Comparison of ENCODE assay signal across 2 cellular contexts in the genomic region with DNA sequence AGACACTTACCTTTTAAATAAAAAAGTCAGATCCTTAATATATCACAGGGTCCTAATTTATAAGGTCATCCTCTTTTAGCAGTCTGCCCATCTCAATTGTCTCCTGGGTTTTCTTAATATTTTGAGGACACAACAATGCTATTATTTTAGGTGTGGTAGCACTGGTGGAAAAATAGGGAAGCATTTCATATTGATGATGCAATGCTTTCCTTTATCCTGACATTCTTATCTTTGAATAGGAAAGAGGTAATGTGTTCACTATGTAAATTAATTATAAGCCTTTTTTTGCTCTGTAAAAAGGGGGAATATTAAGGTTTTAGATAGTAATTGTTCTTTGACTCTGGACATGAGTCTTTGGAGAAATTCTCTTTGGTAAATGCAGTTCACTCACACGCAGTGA.
TF ChIP-seq lines count a peak whose summit lies in the region.

No MANE protein-coding gene starts in this region.

TF ChIP-seq in GM23338, 12 proteins besides CTCF, POLR2A, EP300 and RAD21 (continued from another document and continues in another):
- TF ChIP-seq, protein P1, sequence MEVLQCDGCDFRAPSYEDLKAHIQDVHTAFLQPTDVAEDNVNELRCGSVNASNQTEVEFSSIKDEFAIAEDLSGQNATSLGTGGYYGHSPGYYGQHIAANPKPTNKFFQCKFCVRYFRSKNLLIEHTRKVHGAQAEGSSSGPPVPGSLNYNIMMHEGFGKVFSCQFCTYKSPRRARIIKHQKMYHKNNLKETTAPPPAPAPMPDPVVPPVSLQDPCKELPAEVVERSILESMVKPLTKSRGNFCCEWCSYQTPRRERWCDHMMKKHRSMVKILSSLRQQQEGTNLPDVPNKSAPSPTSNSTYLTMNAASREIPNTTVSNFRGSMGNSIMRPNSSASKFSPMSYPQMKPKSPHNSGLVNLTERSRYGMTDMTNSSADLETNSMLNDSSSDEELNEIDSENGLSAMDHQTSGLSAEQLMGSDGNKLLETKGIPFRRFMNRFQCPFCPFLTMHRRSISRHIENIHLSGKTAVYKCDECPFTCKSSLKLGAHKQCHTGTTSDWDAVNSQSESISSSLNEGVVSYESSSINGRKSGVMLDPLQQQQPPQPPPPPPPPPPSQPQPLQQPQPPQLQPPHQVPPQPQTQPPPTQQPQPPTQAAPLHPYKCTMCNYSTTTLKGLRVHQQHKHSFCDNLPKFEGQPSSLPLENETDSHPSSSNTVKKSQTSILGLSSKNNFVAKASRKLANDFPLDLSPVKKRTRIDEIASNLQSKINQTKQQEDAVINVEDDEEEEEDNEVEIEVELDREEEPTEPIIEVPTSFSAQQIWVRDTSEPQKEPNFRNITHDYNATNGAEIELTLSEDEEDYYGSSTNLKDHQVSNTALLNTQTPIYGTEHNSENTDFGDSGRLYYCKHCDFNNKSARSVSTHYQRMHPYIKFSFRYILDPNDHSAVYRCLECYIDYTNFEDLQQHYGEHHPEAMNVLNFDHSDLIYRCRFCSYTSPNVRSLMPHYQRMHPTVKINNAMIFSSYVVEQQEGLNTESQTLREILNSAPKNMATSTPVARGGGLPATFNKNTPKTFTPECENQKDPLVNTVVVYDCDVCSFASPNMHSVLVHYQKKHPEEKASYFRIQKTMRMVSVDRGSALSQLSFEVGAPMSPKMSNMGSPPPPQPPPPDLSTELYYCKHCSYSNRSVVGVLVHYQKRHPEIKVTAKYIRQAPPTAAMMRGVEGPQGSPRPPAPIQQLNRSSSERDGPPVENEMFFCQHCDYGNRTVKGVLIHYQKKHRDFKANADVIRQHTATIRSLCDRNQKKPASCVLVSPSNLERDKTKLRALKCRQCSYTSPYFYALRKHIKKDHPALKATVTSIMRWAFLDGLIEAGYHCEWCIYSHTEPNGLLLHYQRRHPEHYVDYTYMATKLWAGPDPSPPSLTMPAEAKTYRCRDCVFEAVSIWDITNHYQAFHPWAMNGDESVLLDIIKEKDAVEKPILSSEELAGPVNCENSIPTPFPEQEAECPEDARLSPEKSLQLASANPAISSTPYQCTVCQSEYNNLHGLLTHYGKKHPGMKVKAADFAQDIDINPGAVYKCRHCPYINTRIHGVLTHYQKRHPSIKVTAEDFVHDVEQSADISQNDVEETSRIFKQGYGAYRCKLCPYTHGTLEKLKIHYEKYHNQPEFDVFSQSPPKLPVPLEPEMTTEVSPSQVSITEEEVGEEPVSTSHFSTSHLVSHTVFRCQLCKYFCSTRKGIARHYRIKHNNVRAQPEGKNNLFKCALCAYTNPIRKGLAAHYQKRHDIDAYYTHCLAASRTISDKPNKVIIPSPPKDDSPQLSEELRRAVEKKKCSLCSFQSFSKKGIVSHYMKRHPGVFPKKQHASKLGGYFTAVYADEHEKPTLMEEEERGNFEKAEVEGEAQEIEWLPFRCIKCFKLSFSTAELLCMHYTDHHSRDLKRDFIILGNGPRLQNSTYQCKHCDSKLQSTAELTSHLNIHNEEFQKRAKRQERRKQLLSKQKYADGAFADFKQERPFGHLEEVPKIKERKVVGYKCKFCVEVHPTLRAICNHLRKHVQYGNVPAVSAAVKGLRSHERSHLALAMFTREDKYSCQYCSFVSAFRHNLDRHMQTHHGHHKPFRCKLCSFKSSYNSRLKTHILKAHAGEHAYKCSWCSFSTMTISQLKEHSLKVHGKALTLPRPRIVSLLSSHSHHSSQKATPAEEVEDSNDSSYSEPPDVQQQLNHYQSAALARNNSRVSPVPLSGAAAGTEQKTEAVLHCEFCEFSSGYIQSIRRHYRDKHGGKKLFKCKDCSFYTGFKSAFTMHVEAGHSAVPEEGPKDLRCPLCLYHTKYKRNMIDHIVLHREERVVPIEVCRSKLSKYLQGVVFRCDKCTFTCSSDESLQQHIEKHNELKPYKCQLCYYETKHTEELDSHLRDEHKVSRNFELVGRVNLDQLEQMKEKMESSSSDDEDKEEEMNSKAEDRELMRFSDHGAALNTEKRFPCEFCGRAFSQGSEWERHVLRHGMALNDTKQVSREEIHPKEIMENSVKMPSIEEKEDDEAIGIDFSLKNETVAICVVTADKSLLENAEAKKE (CRISPR knock-in tag; IDR thresholded peaks at IDR 0.05), result no peak
- TF ChIP-seq EZH2 (IDR thresholded peaks at IDR 0.05; ENCODE audit: low read depth, unreplicated experiment) (no peak), STAT1 (IDR thresholded peaks at IDR 0.05; ENCODE audit: unreplicated experiment) (no peak), NANOG (IDR thresholded peaks at IDR 0.05; ENCODE audit: borderline replicate concordance) (no peak), EZH2phosphoT487 (IDR thresholded peaks at IDR 0.05; ENCODE audit: unreplicated experiment) (no peak), ZNF331 (CRISPR knock-in tag; IDR thresholded peaks at IDR 0.05; ENCODE audit: low read depth) (no peak), ZNF114 (CRISPR knock-in tag; IDR thresholded peaks at IDR 0.05) (no peak), JUNB (IDR thresholded peaks at IDR 0.05; ENCODE audit: unreplicated experiment) (no peak)
- TF ChIP-seq, protein P2, sequence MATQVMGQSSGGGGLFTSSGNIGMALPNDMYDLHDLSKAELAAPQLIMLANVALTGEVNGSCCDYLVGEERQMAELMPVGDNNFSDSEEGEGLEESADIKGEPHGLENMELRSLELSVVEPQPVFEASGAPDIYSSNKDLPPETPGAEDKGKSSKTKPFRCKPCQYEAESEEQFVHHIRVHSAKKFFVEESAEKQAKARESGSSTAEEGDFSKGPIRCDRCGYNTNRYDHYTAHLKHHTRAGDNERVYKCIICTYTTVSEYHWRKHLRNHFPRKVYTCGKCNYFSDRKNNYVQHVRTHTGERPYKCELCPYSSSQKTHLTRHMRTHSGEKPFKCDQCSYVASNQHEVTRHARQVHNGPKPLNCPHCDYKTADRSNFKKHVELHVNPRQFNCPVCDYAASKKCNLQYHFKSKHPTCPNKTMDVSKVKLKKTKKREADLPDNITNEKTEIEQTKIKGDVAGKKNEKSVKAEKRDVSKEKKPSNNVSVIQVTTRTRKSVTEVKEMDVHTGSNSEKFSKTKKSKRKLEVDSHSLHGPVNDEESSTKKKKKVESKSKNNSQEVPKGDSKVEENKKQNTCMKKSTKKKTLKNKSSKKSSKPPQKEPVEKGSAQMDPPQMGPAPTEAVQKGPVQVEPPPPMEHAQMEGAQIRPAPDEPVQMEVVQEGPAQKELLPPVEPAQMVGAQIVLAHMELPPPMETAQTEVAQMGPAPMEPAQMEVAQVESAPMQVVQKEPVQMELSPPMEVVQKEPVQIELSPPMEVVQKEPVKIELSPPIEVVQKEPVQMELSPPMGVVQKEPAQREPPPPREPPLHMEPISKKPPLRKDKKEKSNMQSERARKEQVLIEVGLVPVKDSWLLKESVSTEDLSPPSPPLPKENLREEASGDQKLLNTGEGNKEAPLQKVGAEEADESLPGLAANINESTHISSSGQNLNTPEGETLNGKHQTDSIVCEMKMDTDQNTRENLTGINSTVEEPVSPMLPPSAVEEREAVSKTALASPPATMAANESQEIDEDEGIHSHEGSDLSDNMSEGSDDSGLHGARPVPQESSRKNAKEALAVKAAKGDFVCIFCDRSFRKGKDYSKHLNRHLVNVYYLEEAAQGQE (IDR thresholded peaks at IDR 0.05; ENCODE audit: unreplicated experiment), result no peak
- TF ChIP-seq, protein P3, sequence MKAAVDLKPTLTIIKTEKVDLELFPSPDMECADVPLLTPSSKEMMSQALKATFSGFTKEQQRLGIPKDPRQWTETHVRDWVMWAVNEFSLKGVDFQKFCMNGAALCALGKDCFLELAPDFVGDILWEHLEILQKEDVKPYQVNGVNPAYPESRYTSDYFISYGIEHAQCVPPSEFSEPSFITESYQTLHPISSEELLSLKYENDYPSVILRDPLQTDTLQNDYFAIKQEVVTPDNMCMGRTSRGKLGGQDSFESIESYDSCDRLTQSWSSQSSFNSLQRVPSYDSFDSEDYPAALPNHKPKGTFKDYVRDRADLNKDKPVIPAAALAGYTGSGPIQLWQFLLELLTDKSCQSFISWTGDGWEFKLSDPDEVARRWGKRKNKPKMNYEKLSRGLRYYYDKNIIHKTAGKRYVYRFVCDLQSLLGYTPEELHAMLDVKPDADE (IDR thresholded peaks at IDR 0.05), result no peak

TF ChIP-seq in IMR-90, 13 proteins besides CTCF, POLR2A, EP300 and RAD21:
- TF ChIP-seq, protein P4, sequence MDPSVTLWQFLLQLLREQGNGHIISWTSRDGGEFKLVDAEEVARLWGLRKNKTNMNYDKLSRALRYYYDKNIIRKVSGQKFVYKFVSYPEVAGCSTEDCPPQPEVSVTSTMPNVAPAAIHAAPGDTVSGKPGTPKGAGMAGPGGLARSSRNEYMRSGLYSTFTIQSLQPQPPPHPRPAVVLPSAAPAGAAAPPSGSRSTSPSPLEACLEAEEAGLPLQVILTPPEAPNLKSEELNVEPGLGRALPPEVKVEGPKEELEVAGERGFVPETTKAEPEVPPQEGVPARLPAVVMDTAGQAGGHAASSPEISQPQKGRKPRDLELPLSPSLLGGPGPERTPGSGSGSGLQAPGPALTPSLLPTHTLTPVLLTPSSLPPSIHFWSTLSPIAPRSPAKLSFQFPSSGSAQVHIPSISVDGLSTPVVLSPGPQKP (IDR thresholded peaks at IDR 0.05; ENCODE audit: borderline replicate concordance, low read depth, low read length), result no peak
- TF ChIP-seq CEBPB (IDR thresholded peaks at IDR 0.05; ENCODE audit: low read depth, low read length), result peak; percentile 56
- no peak for TF ChIP-seq BHLHE40 (IDR thresholded peaks at IDR 0.05; ENCODE audit: low read depth, low read length)
